1 cellular context compared by ENCODE assay signal in genomic region chr22:50117168-50117762, GRCh38.
TF ChIP-seq lines count a peak whose summit lies in the region.

No MANE protein-coding gene starts in this region.

TF ChIP-seq in K562, 482 proteins besides CTCF, POLR2A, EP300 and RAD21 (continued from another document and continues in another):
- TF ChIP-seq, protein P1, sequence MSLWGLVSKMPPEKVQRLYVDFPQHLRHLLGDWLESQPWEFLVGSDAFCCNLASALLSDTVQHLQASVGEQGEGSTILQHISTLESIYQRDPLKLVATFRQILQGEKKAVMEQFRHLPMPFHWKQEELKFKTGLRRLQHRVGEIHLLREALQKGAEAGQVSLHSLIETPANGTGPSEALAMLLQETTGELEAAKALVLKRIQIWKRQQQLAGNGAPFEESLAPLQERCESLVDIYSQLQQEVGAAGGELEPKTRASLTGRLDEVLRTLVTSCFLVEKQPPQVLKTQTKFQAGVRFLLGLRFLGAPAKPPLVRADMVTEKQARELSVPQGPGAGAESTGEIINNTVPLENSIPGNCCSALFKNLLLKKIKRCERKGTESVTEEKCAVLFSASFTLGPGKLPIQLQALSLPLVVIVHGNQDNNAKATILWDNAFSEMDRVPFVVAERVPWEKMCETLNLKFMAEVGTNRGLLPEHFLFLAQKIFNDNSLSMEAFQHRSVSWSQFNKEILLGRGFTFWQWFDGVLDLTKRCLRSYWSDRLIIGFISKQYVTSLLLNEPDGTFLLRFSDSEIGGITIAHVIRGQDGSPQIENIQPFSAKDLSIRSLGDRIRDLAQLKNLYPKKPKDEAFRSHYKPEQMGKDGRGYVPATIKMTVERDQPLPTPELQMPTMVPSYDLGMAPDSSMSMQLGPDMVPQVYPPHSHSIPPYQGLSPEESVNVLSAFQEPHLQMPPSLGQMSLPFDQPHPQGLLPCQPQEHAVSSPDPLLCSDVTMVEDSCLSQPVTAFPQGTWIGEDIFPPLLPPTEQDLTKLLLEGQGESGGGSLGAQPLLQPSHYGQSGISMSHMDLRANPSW (CRISPR knock-in tag; IDR thresholded peaks at IDR 0.05) = no peak
- TF ChIP-seq ZNF512 (tag; IDR thresholded peaks at IDR 0.05) (no peak), IRF2 (CRISPR knock-in tag; IDR thresholded peaks at IDR 0.05) (no peak), HDAC2 (IDR thresholded peaks at IDR 0.05) (no peak), FOXA3 (CRISPR knock-in tag; conservative IDR thresholded peaks at IDR 0.05 in 1 of 2, IDR thresholded peaks at IDR 0.05 in 1 of 2) (no peak), ZNF561 (CRISPR knock-in tag; conservative IDR thresholded peaks at IDR 0.05) (no peak), ZNF134 (CRISPR knock-in tag; conservative IDR thresholded peaks at IDR 0.05) (no peak), CHAMP1 (IDR thresholded peaks at IDR 0.05) (no peak), KLF10 (CRISPR knock-in tag; IDR thresholded peaks at IDR 0.05) (no peak), LEF1 (IDR thresholded peaks at IDR 0.05) (no peak; the same call in 1 of the 2 replicates), ILK (tag; IDR thresholded peaks at IDR 0.05; ENCODE audit: borderline replicate concordance, low read depth) (no peak), MBD2 (IDR thresholded peaks at IDR 0.05; ENCODE audit: borderline replicate concordance, low read depth) (no peak), SREBF1 (IDR thresholded peaks at IDR 0.05; ENCODE audit: borderline replicate concordance, low read depth, low read length) (no peak), ZNF384 (IDR thresholded peaks at IDR 0.05; ENCODE audit: low read depth, low read length) (no peak), FOXJ3 (CRISPR knock-in tag; IDR thresholded peaks at IDR 0.05) (no peak), BCOR (IDR thresholded peaks at IDR 0.05) (0 out of 2 replicates have a peak, but pooled peaks have one; percentile 16), NCOA1 (IDR thresholded peaks at IDR 0.05; ENCODE audit: low read depth) (0 out of 2 replicates have a peak, but pooled peaks have one; percentile 30), ZKSCAN1 (IDR thresholded peaks at IDR 0.05; ENCODE audit: low read depth, low read length) (no peak), FOXO4 (CRISPR knock-in tag; IDR thresholded peaks at IDR 0.05) (no peak), GABPB2 (CRISPR knock-in tag; conservative IDR thresholded peaks at IDR 0.05) (no peak), PREB (CRISPR knock-in tag; IDR thresholded peaks at IDR 0.05) (no peak), TEAD4 (IDR thresholded peaks at IDR 0.05; ENCODE audit: low read length) (peak; percentile 54; the same call in 1 of the 2 replicates), TEAD4 (CRISPR knock-in tag; IDR thresholded peaks at IDR 0.05; ENCODE audit: borderline replicate concordance) (no peak), BRCA1 (IDR thresholded peaks at IDR 0.05) (no peak), BRCA1 (CRISPR knock-in tag; IDR thresholded peaks at IDR 0.05) (no peak), PRPF4 (IDR thresholded peaks at IDR 0.05; ENCODE audit: insufficient read depth, low read depth, low read length, poor library complexity, severe bottlenecking) (no peak), GTF2A2 (tag; IDR thresholded peaks at IDR 0.05) (no peak), PTTG1 (tag; IDR thresholded peaks at IDR 0.05; ENCODE audit: low read depth) (no peak), JUND (IDR thresholded peaks at IDR 0.05; ENCODE audit: borderline replicate concordance, low read depth, low read length) (peak; percentile 31; the same call in 1 of the 2 replicates), JUND (tag; IDR thresholded peaks at IDR 0.05; ENCODE audit: borderline replicate concordance, low read depth, low read length) (no peak; the same call in 2 of the 3 replicates), NR2F6 (CRISPR knock-in tag; IDR thresholded peaks at IDR 0.05) (no peak), ZNF121 (CRISPR knock-in tag; conservative IDR thresholded peaks at IDR 0.05) (no peak), SNIP1 (IDR thresholded peaks at IDR 0.05; ENCODE audit: low read depth) (no peak), ZNF780A (CRISPR knock-in tag; IDR thresholded peaks at IDR 0.05) (no peak), HLTF (IDR thresholded peaks at IDR 0.05) (no peak), ZNF445 (CRISPR knock-in tag; IDR thresholded peaks at IDR 0.05; ENCODE audit: low read depth) (no peak), SMC3 (conservative IDR thresholded peaks at IDR 0.05; ENCODE audit: insufficient read depth, low read depth, low read length) (no peak), HINFP (tag; conservative IDR thresholded peaks at IDR 0.05; ENCODE audit: low read depth) (no peak), SMARCB1 (IDR thresholded peaks at IDR 0.05; ENCODE audit: insufficient read length, low read depth) (no peak), ZNF511 (CRISPR knock-in tag; IDR thresholded peaks at IDR 0.05) (no peak), RBFOX2 (IDR thresholded peaks at IDR 0.05; ENCODE audit: low read depth, low read length) (peak; percentile 85)
- TF ChIP-seq, protein P2, sequence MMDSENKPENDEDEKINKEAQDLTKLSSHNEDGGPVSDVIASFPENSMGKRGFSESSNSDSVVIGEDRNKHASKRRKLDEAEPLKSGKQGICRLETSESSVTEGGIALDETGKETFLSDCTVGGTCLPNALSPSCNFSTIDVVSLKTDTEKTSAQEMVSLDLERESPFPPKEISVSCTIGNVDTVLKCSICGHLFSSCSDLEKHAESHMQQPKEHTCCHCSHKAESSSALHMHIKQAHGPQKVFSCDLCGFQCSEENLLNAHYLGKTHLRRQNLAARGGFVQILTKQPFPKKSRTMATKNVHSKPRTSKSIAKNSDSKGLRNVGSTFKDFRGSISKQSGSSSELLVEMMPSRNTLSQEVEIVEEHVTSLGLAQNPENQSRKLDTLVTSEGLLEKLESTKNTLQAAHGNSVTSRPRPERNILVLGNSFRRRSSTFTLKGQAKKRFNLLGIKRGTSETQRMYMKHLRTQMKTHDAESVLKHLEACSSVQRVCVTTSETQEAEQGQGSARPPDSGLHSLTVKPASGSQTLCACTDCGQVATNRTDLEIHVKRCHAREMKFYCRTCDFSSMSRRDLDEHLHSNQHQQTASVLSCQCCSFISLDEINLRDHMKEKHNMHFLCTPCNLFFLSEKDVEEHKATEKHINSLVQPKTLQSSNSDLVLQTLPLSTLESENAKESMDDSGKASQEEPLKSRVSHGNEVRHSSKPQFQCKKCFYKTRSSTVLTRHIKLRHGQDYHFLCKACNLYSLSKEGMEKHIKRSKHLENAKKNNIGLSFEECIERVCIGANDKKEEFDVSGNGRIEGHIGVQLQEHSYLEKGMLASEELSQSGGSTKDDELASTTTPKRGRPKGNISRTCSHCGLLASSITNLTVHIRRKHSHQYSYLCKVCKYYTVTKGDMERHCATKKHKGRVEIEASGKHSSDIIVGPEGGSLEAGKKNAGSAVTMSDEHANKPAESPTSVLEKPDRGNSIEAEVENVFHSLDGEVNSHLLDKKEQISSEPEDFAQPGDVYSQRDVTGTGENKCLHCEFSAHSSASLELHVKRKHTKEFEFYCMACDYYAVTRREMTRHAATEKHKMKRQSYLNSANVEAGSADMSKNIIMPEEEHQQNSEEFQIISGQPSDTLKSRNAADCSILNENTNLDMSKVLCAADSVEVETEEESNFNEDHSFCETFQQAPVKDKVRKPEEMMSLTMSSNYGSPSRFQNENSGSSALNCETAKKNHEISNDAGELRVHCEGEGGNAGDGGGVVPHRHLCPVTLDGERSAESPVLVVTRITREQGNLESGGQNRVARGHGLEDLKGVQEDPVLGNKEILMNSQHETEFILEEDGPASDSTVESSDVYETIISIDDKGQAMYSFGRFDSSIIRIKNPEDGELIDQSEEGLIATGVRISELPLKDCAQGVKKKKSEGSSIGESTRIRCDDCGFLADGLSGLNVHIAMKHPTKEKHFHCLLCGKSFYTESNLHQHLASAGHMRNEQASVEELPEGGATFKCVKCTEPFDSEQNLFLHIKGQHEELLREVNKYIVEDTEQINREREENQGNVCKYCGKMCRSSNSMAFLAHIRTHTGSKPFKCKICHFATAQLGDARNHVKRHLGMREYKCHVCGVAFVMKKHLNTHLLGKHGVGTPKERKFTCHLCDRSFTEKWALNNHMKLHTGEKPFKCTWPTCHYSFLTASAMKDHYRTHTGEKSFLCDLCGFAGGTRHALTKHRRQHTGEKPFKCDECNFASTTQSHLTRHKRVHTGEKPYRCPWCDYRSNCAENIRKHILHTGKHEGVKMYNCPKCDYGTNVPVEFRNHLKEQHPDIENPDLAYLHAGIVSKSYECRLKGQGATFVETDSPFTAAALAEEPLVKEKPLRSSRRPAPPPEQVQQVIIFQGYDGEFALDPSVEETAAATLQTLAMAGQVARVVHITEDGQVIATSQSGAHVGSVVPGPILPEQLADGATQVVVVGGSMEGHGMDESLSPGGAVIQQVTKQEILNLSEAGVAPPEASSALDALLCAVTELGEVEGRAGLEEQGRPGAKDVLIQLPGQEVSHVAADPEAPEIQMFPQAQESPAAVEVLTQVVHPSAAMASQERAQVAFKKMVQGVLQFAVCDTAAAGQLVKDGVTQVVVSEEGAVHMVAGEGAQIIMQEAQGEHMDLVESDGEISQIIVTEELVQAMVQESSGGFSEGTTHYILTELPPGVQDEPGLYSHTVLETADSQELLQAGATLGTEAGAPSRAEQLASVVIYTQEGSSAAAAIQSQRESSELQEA (IDR thresholded peaks at IDR 0.05; ENCODE audit: low read depth) = no peak
